Comparison of ENCODE assay signal across 8 cellular contexts in the genomic region with DNA sequence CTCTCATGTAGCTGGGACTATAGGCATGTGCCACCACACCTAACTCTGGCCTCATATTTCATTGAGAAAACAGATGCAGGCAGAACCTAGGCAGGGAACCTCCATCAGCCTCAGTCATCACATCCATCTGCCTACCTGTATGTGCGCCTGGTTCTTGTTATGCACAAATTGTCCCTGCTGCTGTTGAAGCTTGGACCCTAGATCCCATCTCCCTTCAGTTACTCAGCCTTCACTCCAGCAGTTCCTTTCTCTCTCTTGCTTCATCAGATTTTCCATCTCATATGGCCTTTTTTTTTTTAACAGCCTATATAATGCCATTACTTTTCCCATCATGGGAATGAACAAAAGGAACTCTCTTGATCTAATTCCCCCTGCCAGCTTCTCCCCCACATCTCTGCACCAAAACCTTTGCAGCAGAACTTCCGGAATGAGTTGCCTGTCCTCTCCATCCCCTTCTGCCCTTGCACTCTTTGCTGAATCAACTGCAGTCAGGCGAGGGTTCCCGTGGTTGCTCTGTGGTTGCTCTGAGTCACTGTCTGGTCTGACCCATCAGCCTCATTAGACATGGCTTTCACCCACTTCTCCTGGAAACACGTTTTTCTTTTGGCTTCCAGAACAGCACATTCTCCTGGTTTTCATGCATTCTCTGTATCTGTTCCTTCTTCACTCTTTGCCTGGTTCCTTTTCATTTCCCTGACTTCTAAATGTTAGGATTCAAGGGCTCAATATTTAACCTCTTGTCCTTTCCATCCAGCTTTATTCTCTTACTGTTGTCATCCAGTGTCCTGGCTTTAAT. TPM values are rescaled to one million over a fixed set of nuclear protein-coding genes. Genes with fewer than 3 reads are reported as not detected.
DNase-seq lines count a peak whose midpoint lies in the region; ATAC-seq and TF ChIP-seq lines count a peak whose summit lies in the region.

No MANE protein-coding gene starts in this region.

- H3K27me3 Mint-ChIP-seq in CD14-positive monocyte (ENCODE audit: low read depth in 3 of 3): peaks cover 0 to 2% (median 0%) of the 10 kb centered on the region in 3 donors
- no peaks in the 10 kb centered on the region for H3K27me3 Mint-ChIP-seq in chondrocyte (ENCODE audit: low read depth)

- TF ChIP-seq CTCF in CD14-positive monocyte (IDR thresholded peaks at IDR 0.05) (no peak), chondrocyte (IDR thresholded peaks at IDR 0.05) (no peak)

- intact Hi-C loops in CD14-positive monocyte (cut with micrococcal nuclease): no loop called here

- ATAC-seq in HG03095 (IDR thresholded peaks at IDR 0.05; ENCODE audit: unreplicated experiment): peak; percentile 66
- no peak for ATAC-seq in GM18870 (IDR thresholded peaks at IDR 0.05; ENCODE audit: unreplicated experiment)
- no peak for ATAC-seq in HG03565 (IDR thresholded peaks at IDR 0.05; ENCODE audit: unreplicated experiment)

- H3K27ac Mint-ChIP-seq in CD14-positive monocyte (peak overlapping the region; percentile 46 to 86 (median 72)), chondrocyte (ENCODE audit: unreplicated experiment) (peak overlapping the region; percentile 93)

- H3K4me1 Mint-ChIP-seq in CD14-positive monocyte (peaks cover 32% of the 10 kb centered on the region), chondrocyte (ENCODE audit: low read depth) (peaks cover 35% of the 10 kb centered on the region)

- peaks cover 44 to 49% of the 10 kb centered on the region in 2 donors for H3K36me3 Mint-ChIP-seq in CD14-positive monocyte
- H3K36me3 Mint-ChIP-seq in chondrocyte (ENCODE audit: low read depth): peaks cover 1% of the 10 kb centered on the region

- H3K9me3 Mint-ChIP-seq in CD14-positive monocyte (no peaks in the 10 kb centered on the region), chondrocyte (ENCODE audit: low read depth) (no peaks in the 10 kb centered on the region)

- DNase-seq in CD14-positive monocyte (ENCODE audit: low spot score) (peak; percentile 86), chondrocyte (ENCODE audit: low spot score) (no peak), midbrain (lab: John Stamatoyannopoulos, UW) (peak; percentile 42)
- peak; percentile 6 for DNase-seq in activated CD4-positive, CD25-positive, alpha-beta regulatory T cell treated with anti-CD3 and anti-CD28 coated beads, Interleukin-2, amount 50 U/mL, for 16 hours (ENCODE audit: low read depth, low spot score)
- peak; percentile 13 to 18 for DNase-seq in stimulated activated CD8-positive, alpha-beta memory T cell treated with anti-CD3 and anti-CD28 coated beads, Interleukin-7, amount 100 ng/mL, for 1 hour (ENCODE audit: low read depth in 2 of 2)

- H3K4me3 Mint-ChIP-seq in CD14-positive monocyte (peak overlapping the region; percentile 18 to 54), chondrocyte (ENCODE audit: unreplicated experiment) (no peak overlapping the region)

RNA-seq across cellular contexts. Expression of a gene that starts 41.5 kb away (rescaled TPM):
- 1 to 10 TPM; 6.0 to 9.2 TPM for polyA plus RNA-seq in CD14-positive monocyte
- total RNA-seq in chondrocyte: 46.3 to 51.9 TPM (median 47.1 TPM) in 3 replicates
